In the genomic region with DNA sequence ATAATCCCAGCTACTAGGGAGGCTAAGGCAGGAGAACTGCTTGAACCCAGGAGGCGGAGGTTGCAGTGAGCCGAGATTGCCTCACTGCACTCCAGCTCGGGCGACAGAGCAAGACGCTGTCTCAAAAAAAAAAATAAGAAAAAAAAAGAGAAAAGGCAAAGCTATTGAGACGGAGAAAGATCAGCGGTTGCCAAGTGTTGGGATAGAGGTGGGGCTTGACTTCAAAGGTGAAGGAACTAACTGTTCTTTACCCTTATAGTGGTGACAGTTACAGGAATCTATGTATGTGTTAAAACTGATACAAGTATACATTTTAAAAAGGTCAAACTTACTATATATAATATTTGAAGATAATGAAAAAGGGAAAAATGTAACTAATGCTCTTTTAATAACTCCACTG, we compare ENCODE assay signal across 19 cellular contexts.
"Had no signal": no experiment of that assay in that cellular context is flagged by ENCODE, and none has a peak within 500 bp of the region (broad histone marks: within the 10 kb centered on the region; RNA-seq: fewer than 3 reads in every experiment).

No MANE protein-coding gene starts in this region.

- H3K27me3 ChIP-seq: esophagus muscularis mucosa, gastrocnemius medialis, heart right ventricle, pancreas, testis, transverse colon had no signal

- H3K27ac Mint-ChIP-seq: nephron, progenitor cell of endocrine pancreas had no signal

- H3K4me1 Mint-ChIP-seq: nephron had no signal

- H3K4me3 ChIP-seq: esophagus muscularis mucosa, gastrocnemius medialis, heart right ventricle, pancreas, smooth muscle cell, testis, transverse colon had no signal

- H3K4me3 Mint-ChIP-seq: nephron; stimulated activated effector memory CD8-positive, alpha-beta T cell treated with anti-CD3 and anti-CD28 coated beads, Interleukin-12 subunit alpha, Interleukin-12 subunit beta, amount 100 ng/mL, for 72 hours had no signal

- H3K4me1 ChIP-seq: testis had no signal

- H3K9me3 ChIP-seq: gastrocnemius medialis, pancreas, testis, transverse colon had no signal

- H3K27ac ChIP-seq: epithelial cell of prostate, esophagus muscularis mucosa, heart right ventricle, pancreas, testis, transverse colon had no signal

- H3K9me3 Mint-ChIP-seq: effector memory CD8-positive, alpha-beta T cell; stimulated activated effector memory CD8-positive, alpha-beta T cell treated with anti-CD3 and anti-CD28 coated beads, Interleukin-12 subunit alpha, Interleukin-12 subunit beta, amount 100 ng/mL, for 72 hours had no signal

- H3K27me3 Mint-ChIP-seq: effector memory CD8-positive, alpha-beta T cell; progenitor cell of endocrine pancreas had no signal

- DNase-seq: effector memory CD8-positive, alpha-beta T cell; gastrocnemius medialis; heart right ventricle; islet precursor cell; mammary epithelial cell; occipital lobe; pancreas; right cardiac atrium; stimulated activated CD4-positive, alpha-beta T cell treated with anti-CD3 and anti-CD28 coated beads, Interleukin-2, amount 100 ng/mL, for 48 hours; stimulated activated CD8-positive, alpha-beta memory T cell treated with anti-CD3 and anti-CD28 coated beads, Interleukin-4, amount 100 ng/mL, for 48 hours; stimulated activated naive CD8-positive, alpha-beta T cell treated with anti-CD3 and anti-CD28 coated beads, Interleukin-15, Interleukin-2, amounts not matched to agents 100 U/mL and 50 U/mL, for 24 hours; testis; transverse colon had no signal

- ATAC-seq: effector memory CD8-positive, alpha-beta T cell; gastrocnemius medialis; heart right ventricle; pancreas; right cardiac atrium; stimulated activated effector memory CD8-positive, alpha-beta T cell treated with anti-CD3 and anti-CD28 coated beads, Interleukin-12 subunit alpha, Interleukin-12 subunit beta, amount 100 ng/mL, for 72 hours; stimulated activated naive CD8-positive, alpha-beta T cell treated with anti-CD3 and anti-CD28 coated beads, Interleukin-15, Interleukin-2, amounts not matched to agents 100 U/mL and 50 U/mL, for 24 hours had no signal
